25 cellular contexts compared by ENCODE assay signal in the genomic region with DNA sequence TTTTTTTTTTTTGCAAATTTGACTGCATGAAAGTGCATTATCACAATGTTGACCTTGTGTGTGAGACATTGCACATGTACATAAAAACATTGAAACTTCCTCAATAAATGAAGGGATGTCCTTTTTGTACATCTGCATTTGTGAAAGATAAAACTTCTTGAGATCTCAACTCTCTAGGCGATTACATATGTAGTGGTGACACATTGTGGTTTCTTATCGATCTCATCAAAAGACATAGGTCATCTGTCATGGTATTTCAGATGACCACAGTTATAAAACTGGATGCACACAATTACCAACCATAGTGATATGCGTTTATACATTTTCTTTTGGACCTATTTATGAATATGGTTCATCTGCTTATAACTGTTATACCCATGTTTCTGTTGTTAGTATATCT. TPM values are rescaled to one million over a fixed set of nuclear protein-coding genes. Genes with fewer than 3 reads are reported as not detected.
DNase-seq lines count a peak whose midpoint lies in the region; TF ChIP-seq lines count a peak whose summit lies in the region.
"Had no signal": no experiment of that assay in that cellular context is flagged by ENCODE, and none has a peak within 500 bp of the region (broad histone marks: within the 10 kb centered on the region; RNA-seq: fewer than 3 reads in every experiment).

No MANE protein-coding gene starts in this region.

- DNase-seq in EL, result peak; percentile 14
- DNase-seq in HS-5 (ENCODE audit: low read depth), result peak; percentile 14
- peak; percentile 25 for DNase-seq in SW480 (ENCODE audit: low spot score)
- DNase-seq in T-helper 2 cell treated with Interferon-gamma antibody and Interleukin-4, amounts not matched to agents 5 μg/mL and 100 μg/mL, for 36 hours (ENCODE audit: low spot score), result no peak
- DNase-seq in GM19238 (ENCODE audit: insufficient read length, low spot score), result no peak
- no peak for DNase-seq in NCI-H1092 treated with DMSO at 0.1 percent for 48 hours (lab: John Stamatoyannopoulos, UW)
- DNase-seq: Caco-2; CD8-positive, alpha-beta T cell; DMS 273 treated with DMSO at 0.1 percent for 48 hours; DMS79; KBM-7; MM.1S; NCI-H1105; NCI-H1436 treated with DMSO at 0.1 percent for 48 hours; NCI-H1930; NCI-H2107; NCI-H524; NCI-H774; RPMI8226; SHP77 had no signal

- H2AFZ ChIP-seq in neural cell (ENCODE audit: low read depth, low read length), result no peak overlapping the region
- H2AFZ ChIP-seq: PC-9 had no signal

- no peak overlapping the region for H3K4me2 ChIP-seq in neural cell (ENCODE audit: low read length)
- H3K4me2 ChIP-seq: PC-9 had no signal

- no peaks in the 10 kb centered on the region for H3K9me3 ChIP-seq in neural cell (ENCODE audit: low read length)
- H3K9me3 ChIP-seq: Caco-2 had no signal

- H3K4me3 Mint-ChIP-seq in T-helper 2 cell treated with Interferon-gamma antibody and Interleukin-4, amounts not matched to agents 5 μg/mL and 100 μg/mL, for 36 hours, result no peak overlapping the region
- H3K4me3 Mint-ChIP-seq: B cell; CD8-positive, alpha-beta T cell; T-helper 1 cell treated with Interleukin-12 subunit alpha and Interleukin-12 subunit beta and Interleukin-4 antibody, amounts not matched to agents 30 μg/mL and 1 μg/mL, for 36 hours had no signal

- no peak for TF ChIP-seq RAD21 in neural cell (conservative IDR thresholded peaks at IDR 0.05)

- TF ChIP-seq EP300 in neural cell (conservative IDR thresholded peaks at IDR 0.05; ENCODE audit: poor library complexity, severe bottlenecking), result no peak

- no peaks in the 10 kb centered on the region for H3K4me1 Mint-ChIP-seq in T-helper 2 cell treated with Interferon-gamma antibody and Interleukin-4, amounts not matched to agents 5 μg/mL and 100 μg/mL, for 36 hours (ENCODE audit: low read depth)
- H3K4me1 Mint-ChIP-seq: B cell had no signal

- no peaks in the 10 kb centered on the region for H3K9me3 Mint-ChIP-seq in T-helper 2 cell treated with Interferon-gamma antibody and Interleukin-4, amounts not matched to agents 5 μg/mL and 100 μg/mL, for 36 hours
- H3K9me3 Mint-ChIP-seq: T-helper 1 cell treated with Interleukin-12 subunit alpha and Interleukin-12 subunit beta and Interleukin-4 antibody, amounts not matched to agents 30 μg/mL and 1 μg/mL, for 36 hours had no signal

- no peaks in the 10 kb centered on the region for H4K20me1 ChIP-seq in neural cell (ENCODE audit: insufficient read depth)

- H3F3A ChIP-seq in neural cell (ENCODE audit: insufficient read depth, low read length, poor library complexity, severe bottlenecking), result no peaks in the 10 kb centered on the region

- H3K36me3 Mint-ChIP-seq in T-helper 2 cell treated with Interferon-gamma antibody and Interleukin-4, amounts not matched to agents 5 μg/mL and 100 μg/mL, for 36 hours (ENCODE audit: low read depth), result no peaks in the 10 kb centered on the region
- H3K36me3 Mint-ChIP-seq: CD8-positive, alpha-beta T cell had no signal

- TF ChIP-seq CTCF in neural cell (IDR thresholded peaks at IDR 0.05; ENCODE audit: poor library complexity, severe bottlenecking), result no peak

- H3K79me2 ChIP-seq in neural cell (replicated peaks; ENCODE audit: insufficient read depth, low read length), result no peaks in the 10 kb centered on the region

- H3K36me3 ChIP-seq in neural cell (ENCODE audit: insufficient read depth, low read length), result no peaks in the 10 kb centered on the region

- no peaks in the 10 kb centered on the region for H3K27me3 ChIP-seq in neural cell (ENCODE audit: insufficient read depth, low read depth, low read length)

- H3K9me2 ChIP-seq in neural cell (ENCODE audit: insufficient read depth, low read length), result no peaks in the 10 kb centered on the region

- no peak overlapping the region for H3K27ac Mint-ChIP-seq in T-helper 2 cell treated with Interferon-gamma antibody and Interleukin-4, amounts not matched to agents 5 μg/mL and 100 μg/mL, for 36 hours
- H3K27ac Mint-ChIP-seq: B cell; CD8-positive, alpha-beta T cell; T-helper 1 cell treated with Interleukin-12 subunit alpha and Interleukin-12 subunit beta and Interleukin-4 antibody, amounts not matched to agents 30 μg/mL and 1 μg/mL, for 36 hours had no signal

- H3K27ac ChIP-seq in neural cell (ENCODE audit: low read length), result peak overlapping the region; percentile 95
- H3K27ac ChIP-seq: C4-2B, PC-9 had no signal

- no peak overlapping the region for H3K9ac ChIP-seq in neural cell (ENCODE audit: low read length)

- no peaks in the 10 kb centered on the region for H3K27me3 Mint-ChIP-seq in T-helper 2 cell treated with Interferon-gamma antibody and Interleukin-4, amounts not matched to agents 5 μg/mL and 100 μg/mL, for 36 hours (ENCODE audit: low read depth)

- no peak overlapping the region for H3K4me3 ChIP-seq in neural cell (ENCODE audit: low read length)
- H3K4me3 ChIP-seq: PC-9 had no signal

TF ChIP-seq in neural cell, 6 proteins besides CTCF, POLR2A, EP300 and RAD21:
- TF ChIP-seq SMC3 (conservative IDR thresholded peaks at IDR 0.05; ENCODE audit: poor library complexity) (no peak), POLR2AphosphoS5 (IDR thresholded peaks at IDR 0.05) (no peak), EZH2 (IDR thresholded peaks at IDR 0.05; ENCODE audit: borderline replicate concordance, insufficient read depth, low read length, poor library complexity, severe bottlenecking) (no peak), TAF1 (IDR thresholded peaks at IDR 0.05; ENCODE audit: low read depth) (no peak), MXI1 (conservative IDR thresholded peaks at IDR 0.05; ENCODE audit: poor library complexity, severe bottlenecking) (no peak), REST (IDR thresholded peaks at IDR 0.05; ENCODE audit: borderline replicate concordance) (no peak)

RNA-seq across cellular contexts. Expression of gene C21orf91, which starts 35.6 kb away (rescaled TPM):
- 16.9 and 19.6 TPM in 2 replicates for polyA plus RNA-seq in neural cell
- polyA minus RNA-seq in neural cell, result 48.7 and 54.2 TPM in 2 replicates

Comparison
In these comparisons a context has a peak if more than half of its experiments do, and no peak if none do; other contexts are left out.
1. DNase-seq: peak in EL (single experiment), HS-5 (single experiment) and SW480 (single experiment); none in T-helper 2 cell treated with Interferon-gamma antibody and Interleukin-4, amounts not matched to agents 5 μg/mL and 100 μg/mL, for 36 hours (single experiment), GM19238 (single experiment) and NCI-H1092 treated with DMSO at 0.1 percent for 48 hours (single experiment).